In the genomic region with DNA sequence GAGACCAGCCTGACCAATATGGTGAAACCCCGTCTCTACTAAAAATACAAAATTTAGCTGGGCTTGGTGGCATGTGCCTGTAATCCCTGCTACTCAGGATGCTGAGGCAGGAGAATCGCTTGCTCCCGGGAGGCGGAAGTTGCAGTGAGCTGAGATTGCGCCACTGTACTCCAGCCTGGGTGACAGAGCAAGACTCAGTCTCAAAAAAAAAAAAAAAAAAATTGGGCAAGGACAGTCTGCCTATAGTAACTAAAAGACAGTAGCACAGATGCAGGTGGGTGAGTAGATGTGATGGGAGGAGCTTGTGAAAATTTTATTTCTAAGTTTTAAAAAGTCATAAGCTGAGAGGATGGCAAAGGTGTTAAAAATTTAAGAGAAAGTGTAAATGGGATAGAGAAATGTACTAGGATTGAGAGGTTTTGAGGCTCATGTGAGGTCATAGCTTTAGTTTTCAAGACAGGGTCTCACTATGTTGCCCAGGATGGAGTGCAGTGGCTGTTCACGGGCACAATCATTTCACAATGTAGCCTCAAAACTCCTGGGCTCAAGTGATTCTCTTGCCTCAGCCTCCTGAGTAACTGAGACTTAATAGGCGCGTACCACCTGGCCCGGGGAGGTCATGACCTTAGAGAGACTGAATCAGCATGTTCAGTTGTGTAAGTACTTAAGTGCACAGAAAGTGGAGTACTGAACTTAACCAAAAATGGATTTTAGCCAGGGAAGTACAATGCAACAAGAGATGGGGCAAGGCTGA, we compare ENCODE assay signal across 10 cellular contexts. TPM values are rescaled to one million over a fixed set of nuclear protein-coding genes. Genes with fewer than 3 reads are reported as not detected.
A peak's percentile ranks its signal among the peaks of the same experiment; 100 is the strongest.
DNase-seq lines count a peak whose midpoint lies in the region; ATAC-seq, FAIRE-seq and TF ChIP-seq lines count a peak whose summit lies in the region.
"Had no signal": no experiment of that assay in that cellular context is flagged by ENCODE, and none has a peak within 500 bp of the region (broad histone marks: within the 10 kb centered on the region; RNA-seq: fewer than 3 reads in every experiment).

No MANE protein-coding gene starts in this region.

- H3K27me3 ChIP-seq in bronchial epithelial cell (ENCODE audit: control insufficient read depth, insufficient read depth, low read length) = no peaks in the 10 kb centered on the region
- H3K27me3 ChIP-seq in naive thymus-derived CD4-positive, alpha-beta T cell (ENCODE audit: control insufficient read depth in 2 of 2, insufficient read depth in 2 of 2, low read length in 2 of 2) = no peaks in the 10 kb centered on the region
- H3K27me3 ChIP-seq in smooth muscle cell (ENCODE audit: low read depth) = no peaks in the 10 kb centered on the region
- H3K27me3 ChIP-seq: uterus had no signal

- H3K9ac ChIP-seq in smooth muscle cell (ENCODE audit: low read depth) = no peak overlapping the region

- peaks cover 31% of the 10 kb centered on the region for H4K20me1 ChIP-seq in smooth muscle cell (ENCODE audit: low read depth)

- POLR2A ChIA-PET in naive thymus-derived CD4-positive, alpha-beta T cell (lab: Charles Lee) = interaction anchor here (0.8 to 2.0 kb wide), 8 partner anchors 9 to 490 kb away, joined by 3 to 8 read pairs (median 4); partner anchors contain the start of gene BSDC1

- no peak overlapping the region for H2AFZ ChIP-seq in smooth muscle cell (ENCODE audit: low read depth)

- H3K4me1 Mint-ChIP-seq in naive thymus-derived CD4-positive, alpha-beta T cell = peaks cover 18 to 39% (median 29%) of the 10 kb centered on the region in 7 donors
- H3K4me1 Mint-ChIP-seq in glutamatergic neuron (ENCODE audit: low read depth, unreplicated experiment) = peaks cover 16% of the 10 kb centered on the region

- H3K79me2 ChIP-seq in smooth muscle cell (ENCODE audit: low read depth) = no peaks in the 10 kb centered on the region

- peak overlapping the region in 8 of 9 donors; percentile 19 to 92 (median 74) for H3K27ac Mint-ChIP-seq in naive thymus-derived CD4-positive, alpha-beta T cell
- no peak overlapping the region for H3K27ac Mint-ChIP-seq in glutamatergic neuron (ENCODE audit: unreplicated experiment)

- no peak for FAIRE-seq in bronchial epithelial cell (lab: Jason Lieb, UNC)

- peak; percentile 73 for ATAC-seq in naive thymus-derived CD4-positive, alpha-beta T cell

- H3K36me3 ChIP-seq in bronchial epithelial cell (ENCODE audit: control insufficient read depth, insufficient read depth, low read length) (peaks cover 11% of the 10 kb centered on the region), smooth muscle cell (ENCODE audit: low read depth) (peaks cover 10% of the 10 kb centered on the region)
- H3K36me3 ChIP-seq in naive thymus-derived CD4-positive, alpha-beta T cell (ENCODE audit: control insufficient read depth in 2 of 3, insufficient read depth in 3 of 3, low read length in 3 of 3) = peaks cover 7 to 41% (median 21%) of the 10 kb centered on the region in 3 experiments
- H3K36me3 ChIP-seq: uterus had no signal

- DNase-seq in ELR (ENCODE audit: low read depth) = peak; percentile 24
- DNase-seq in NAMALWA (ENCODE audit: low spot score) = peak; percentile 23
- peak; percentile 15 for DNase-seq in bronchial epithelial cell (ENCODE audit: low read depth)
- DNase-seq in naive thymus-derived CD4-positive, alpha-beta T cell = no peak
- no peak for DNase-seq in glutamatergic neuron
- DNase-seq in smooth muscle cell (lab: John Stamatoyannopoulos, UW; ENCODE audit: unreplicated experiment) = no peak
- DNase-seq in NCI-H1092 treated with DMSO at 0.1 percent for 48 hours (lab: John Stamatoyannopoulos, UW) = no peak
- no peak for DNase-seq in NCI-H1930 (lab: John Stamatoyannopoulos, UW)
- DNase-seq: NCI-H524 treated with DMSO at 0.1 percent for 48 hours, uterus had no signal

- TF ChIP-seq CTCF in bronchial epithelial cell (IDR thresholded peaks at IDR 0.05; ENCODE audit: insufficient read depth, low read length, severe bottlenecking) (no peak), glutamatergic neuron (IDR thresholded peaks at IDR 0.05; ENCODE audit: partially characterized antibody, unreplicated experiment) (no peak), smooth muscle cell (IDR thresholded peaks at IDR 0.05; ENCODE audit: borderline replicate concordance, insufficient read depth, poor library complexity, severe bottlenecking) (no peak)

- H3K9me3 ChIP-seq in naive thymus-derived CD4-positive, alpha-beta T cell (ENCODE audit: control insufficient read depth in 2 of 3, low read length in 3 of 3) = no peaks in the 10 kb centered on the region
- no peaks in the 10 kb centered on the region for H3K9me3 ChIP-seq in smooth muscle cell (replicated peaks; ENCODE audit: low read depth)
- H3K9me3 ChIP-seq: uterus had no signal

- peaks cover 5 to 42% (median 24%) of the 10 kb centered on the region in 5 donors for H3K36me3 Mint-ChIP-seq in naive thymus-derived CD4-positive, alpha-beta T cell
- H3K36me3 Mint-ChIP-seq in glutamatergic neuron (ENCODE audit: unreplicated experiment) = peaks cover 13% of the 10 kb centered on the region

- H3K9me3 Mint-ChIP-seq in naive thymus-derived CD4-positive, alpha-beta T cell = peaks cover 0 to 4% (median 0%) of the 10 kb centered on the region in 11 donors
- peaks cover 9% of the 10 kb centered on the region for H3K9me3 Mint-ChIP-seq in glutamatergic neuron (ENCODE audit: unreplicated experiment)

- no peak overlapping the region for H3K4me3 ChIP-seq in bronchial epithelial cell (ENCODE audit: low read depth, low read length)
- no peak overlapping the region for H3K4me3 ChIP-seq in naive thymus-derived CD4-positive, alpha-beta T cell (ENCODE audit: low read length)
- H3K4me3 ChIP-seq in smooth muscle cell = no peak overlapping the region
- H3K4me3 ChIP-seq: uterus had no signal

- H3K4me2 ChIP-seq in smooth muscle cell = no peak overlapping the region

- H3K4me1 ChIP-seq in naive thymus-derived CD4-positive, alpha-beta T cell (ENCODE audit: control insufficient read depth in 2 of 2, insufficient read depth in 2 of 2, low read length in 2 of 2) = no peaks in the 10 kb centered on the region
- H3K4me1 ChIP-seq in smooth muscle cell (ENCODE audit: low read depth) = no peaks in the 10 kb centered on the region
- H3K4me1 ChIP-seq: uterus had no signal

- 89% methylated on average over 9 of the region's 9 CpGs for WGBS in smooth muscle cell (ENCODE audit: low lambda C conversion rate)

- H3F3A ChIP-seq in smooth muscle cell (ENCODE audit: low read depth) = peaks cover 7% of the 10 kb centered on the region

- no peak overlapping the region for H3K4me3 Mint-ChIP-seq in naive thymus-derived CD4-positive, alpha-beta T cell
- no peak overlapping the region for H3K4me3 Mint-ChIP-seq in glutamatergic neuron (ENCODE audit: unreplicated experiment)

- CTCF ChIA-PET in naive thymus-derived CD4-positive, alpha-beta T cell (lab: Charles Lee) = interaction anchor here (1.2 to 1.8 kb wide), 3 partner anchors 11 to 59 kb away, joined by 3 to 4 read pairs (median 4); no protein-coding TSS in a partner anchor

- H3K27me3 Mint-ChIP-seq in naive thymus-derived CD4-positive, alpha-beta T cell = no peaks in the 10 kb centered on the region
- peaks cover 10% of the 10 kb centered on the region for H3K27me3 Mint-ChIP-seq in glutamatergic neuron (ENCODE audit: unreplicated experiment)

- intact Hi-C loops in naive thymus-derived CD4-positive, alpha-beta T cell (cut with micrococcal nuclease) = no loop called here

- no peak overlapping the region for H3K27ac ChIP-seq in naive thymus-derived CD4-positive, alpha-beta T cell (ENCODE audit: low read depth, low read length)
- H3K27ac ChIP-seq in smooth muscle cell (ENCODE audit: low read depth) = no peak overlapping the region
- H3K27ac ChIP-seq: uterus had no signal

RNA-seq across cellular contexts. Expression of gene PTP4A2, which starts 33.7 kb away (rescaled TPM):
- total RNA-seq in bronchial epithelial cell (221 and 276 TPM in 2 replicates), glutamatergic neuron (ENCODE audit: unreplicated experiment) (120 TPM), smooth muscle cell (460 and 518 TPM in 2 replicates)
- total RNA-seq in naive thymus-derived CD4-positive, alpha-beta T cell = 100 to 1,000 TPM; 196 to 449 (median 271) TPM
- 100 to 1,000 TPM; 276 to 398 TPM for polyA plus RNA-seq in naive thymus-derived CD4-positive, alpha-beta T cell
- 316 and 334 TPM in 2 replicates for polyA plus RNA-seq in smooth muscle cell

Comparison
In these comparisons a context has a peak if more than half of its experiments do, and no peak if none do; other contexts are left out.
1. DNase-seq: peak in ELR (single experiment), NAMALWA (single experiment) and bronchial epithelial cell (single experiment); none in naive thymus-derived CD4-positive, alpha-beta T cell (0 of 9), glutamatergic neuron (single experiment), smooth muscle cell (single experiment), NCI-H1092 treated with DMSO at 0.1 percent for 48 hours (single experiment) and NCI-H1930 (0 of 2).